9 cellular contexts compared by ENCODE assay signal in genomic region chr17:55444471-55445441, GRCh38.
DNase-seq lines count a peak whose midpoint lies in the region; ATAC-seq and FAIRE-seq lines count a peak whose summit lies in the region.
"Had no signal": no experiment of that assay in that cellular context is flagged by ENCODE, and none has a peak within 500 bp of the region (broad histone marks: within the 10 kb centered on the region; RNA-seq: fewer than 3 reads in every experiment).

No MANE protein-coding gene starts in this region.

- H3K4me1 ChIP-seq in muscle layer of colon (ENCODE audit: insufficient read depth, low read length): peaks cover 50% of the 10 kb centered on the region

- no peak overlapping the region for H3K9ac ChIP-seq in muscle layer of colon (ENCODE audit: low read length)

- ATAC-seq in GM18861 (IDR thresholded peaks at IDR 0.05; ENCODE audit: unreplicated experiment): peak; percentile 46
- ATAC-seq in HG02884 (IDR thresholded peaks at IDR 0.05; ENCODE audit: unreplicated experiment): peak; percentile 69
- ATAC-seq in GM21526 (IDR thresholded peaks at IDR 0.05; ENCODE audit: low FRiP score, unreplicated experiment): no peak

- DNase-seq in RCC 7860 (ENCODE audit: low spot score) (peak; percentile 53), OCI-M2 (lab: John Stamatoyannopoulos, UW; ENCODE audit: unreplicated experiment) (no peak), 8988T (no peak)
- DNase-seq in effector CD8-positive, alpha-beta T cell (lab: John Stamatoyannopoulos, UW): no peak

- H3K4me3 ChIP-seq in muscle layer of colon (ENCODE audit: low read depth in 1 of 2, low read length in 2 of 2): no peak overlapping the region

- H3K27ac ChIP-seq in muscle layer of colon (ENCODE audit: low read depth, low read length): peak overlapping the region; percentile 95

- peak; percentile 80 for FAIRE-seq in RCC 7860 (lab: Jason Lieb, UNC)
- FAIRE-seq: keratinocyte had no signal

- no peaks in the 10 kb centered on the region for H3K27me3 ChIP-seq in muscle layer of colon (ENCODE audit: control insufficient read depth in 1 of 2, insufficient read depth in 2 of 2, low read length in 2 of 2)

- H3K9me3 ChIP-seq in muscle layer of colon (ENCODE audit: low read length): no peaks in the 10 kb centered on the region

- no peaks in the 10 kb centered on the region for H3K36me3 ChIP-seq in muscle layer of colon (ENCODE audit: insufficient read depth, low read length)
